Comparison of ENCODE assay signal across 8 cellular contexts in the genomic region with DNA sequence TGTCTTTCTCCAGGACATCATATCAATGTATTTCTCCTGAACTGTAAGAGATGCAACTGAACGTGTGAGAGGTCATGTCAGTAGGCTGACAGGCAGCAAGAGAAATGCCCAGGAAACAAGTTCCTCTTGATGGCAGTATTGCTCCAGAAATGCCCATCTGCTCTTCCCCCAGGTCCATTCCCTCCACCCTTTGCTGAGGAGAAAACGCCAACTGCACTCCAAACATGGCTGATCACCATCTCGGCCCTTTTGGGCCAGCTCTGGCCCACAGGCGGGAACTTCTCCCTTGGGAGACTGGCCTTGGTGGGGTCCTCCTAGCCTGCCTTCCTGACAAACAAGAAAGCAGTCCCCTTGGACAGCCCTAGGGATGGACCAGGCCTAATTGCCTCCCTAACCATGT.
DNase-seq lines count a peak whose midpoint lies in the region; ATAC-seq and TF ChIP-seq lines count a peak whose summit lies in the region.

No MANE protein-coding gene starts in this region.

- CTCF ChIA-PET in HEK293T (lab: Yijun Ruan, JAX), result no interaction called here

- POLR2A ChIA-PET in HEK293T (lab: Yijun Ruan, JAX), result no interaction called here

- DNase-seq in DMS153 (lab: John Stamatoyannopoulos, UW) (peak; percentile 68), HEK293T (ENCODE audit: extremely low spot score) (peak; percentile 45), NOMO-1 treated with DMSO at 0.1 percent for 48 hours (lab: John Stamatoyannopoulos, UW; ENCODE audit: unreplicated experiment) (peak; percentile 65), iris pigment epithelial cell (ENCODE audit: low read depth) (peak; percentile 10)
- DNase-seq in stimulated activated CD4-positive, alpha-beta T cell treated with anti-CD3 and anti-CD28 coated beads, Interleukin-2, amount 100 ng/mL, for 24 hours, result no peak
- DNase-seq in activated CD4-positive, alpha-beta T cell treated with anti-CD3 and anti-CD28 coated beads, Interleukin-2, amount 50 U/mL, for 48 hours, result no peak

- no peak for ATAC-seq in HG03175 (IDR thresholded peaks at IDR 0.05; ENCODE audit: unreplicated experiment)
- ATAC-seq in HG02970 (IDR thresholded peaks at IDR 0.05; ENCODE audit: low FRiP score, unreplicated experiment), result no peak

TF ChIP-seq in HEK293T, 16 proteins besides CTCF, POLR2A, EP300 and RAD21:
- no peak for TF ChIP-seq NFRKB (IDR thresholded peaks at IDR 0.05)
- no peak for TF ChIP-seq FOXK2 (IDR thresholded peaks at IDR 0.05)
- no peak for TF ChIP-seq CTBP1 (IDR thresholded peaks at IDR 0.05; ENCODE audit: borderline replicate concordance)
- peak; percentile 78 for TF ChIP-seq ZNF384 (IDR thresholded peaks at IDR 0.05)
- no peak for TF ChIP-seq BHLHE40 (IDR thresholded peaks at IDR 0.05; ENCODE audit: borderline replicate concordance)
- TF ChIP-seq, protein P1, sequence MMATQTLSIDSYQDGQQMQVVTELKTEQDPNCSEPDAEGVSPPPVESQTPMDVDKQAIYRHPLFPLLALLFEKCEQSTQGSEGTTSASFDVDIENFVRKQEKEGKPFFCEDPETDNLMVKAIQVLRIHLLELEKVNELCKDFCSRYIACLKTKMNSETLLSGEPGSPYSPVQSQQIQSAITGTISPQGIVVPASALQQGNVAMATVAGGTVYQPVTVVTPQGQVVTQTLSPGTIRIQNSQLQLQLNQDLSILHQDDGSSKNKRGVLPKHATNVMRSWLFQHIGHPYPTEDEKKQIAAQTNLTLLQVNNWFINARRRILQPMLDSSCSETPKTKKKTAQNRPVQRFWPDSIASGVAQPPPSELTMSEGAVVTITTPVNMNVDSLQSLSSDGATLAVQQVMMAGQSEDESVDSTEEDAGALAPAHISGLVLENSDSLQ (IDR thresholded peaks at IDR 0.05), result 0 out of 2 replicates have a peak, but pooled peaks have one; percentile 59
- TF ChIP-seq L3MBTL2 (conservative IDR thresholded peaks at IDR 0.05), result no peak
- TF ChIP-seq HDGF (IDR thresholded peaks at IDR 0.05; ENCODE audit: borderline replicate concordance), result no peak
- TF ChIP-seq SUZ12 (IDR thresholded peaks at IDR 0.05), result no peak
- no peak for TF ChIP-seq SP1 (IDR thresholded peaks at IDR 0.05)
- TF ChIP-seq TARDBP (IDR thresholded peaks at IDR 0.05), result no peak
- TF ChIP-seq LEF1 (IDR thresholded peaks at IDR 0.05; ENCODE audit: borderline replicate concordance), result no peak
- no peak for TF ChIP-seq FOXA1 (IDR thresholded peaks at IDR 0.05)
- no peak for TF ChIP-seq FOXM1 (IDR thresholded peaks at IDR 0.05; ENCODE audit: borderline replicate concordance)
- no peak for TF ChIP-seq ARNT (IDR thresholded peaks at IDR 0.05)
- no peak for TF ChIP-seq ELF4 (IDR thresholded peaks at IDR 0.05)

Comparison
In these comparisons a context has a peak if more than half of its experiments do, and no peak if none do; other contexts are left out.
1. DNase-seq: peak in DMS153 (single experiment), HEK293T (single experiment), NOMO-1 treated with DMSO at 0.1 percent for 48 hours (single experiment) and iris pigment epithelial cell (single experiment); none in stimulated activated CD4-positive, alpha-beta T cell treated with anti-CD3 and anti-CD28 coated beads, Interleukin-2, amount 100 ng/mL, for 24 hours (0 of 2) and activated CD4-positive, alpha-beta T cell treated with anti-CD3 and anti-CD28 coated beads, Interleukin-2, amount 50 U/mL, for 48 hours (0 of 2).